Comparison of ENCODE assay signal across 17 cellular contexts in genomic region chr9:7690007-7690406, GRCh38.
DNase-seq lines count a peak whose midpoint lies in the region; ATAC-seq and TF ChIP-seq lines count a peak whose summit lies in the region.
"Had no signal": no experiment of that assay in that cellular context is flagged by ENCODE, and none has a peak within 500 bp of the region (broad histone marks: within the 10 kb centered on the region; RNA-seq: fewer than 3 reads in every experiment).

No MANE protein-coding gene starts in this region.

- no peak overlapping the region for H3K9ac ChIP-seq in endodermal cell (ENCODE audit: extremely low read depth, low read length, poor library complexity, severe bottlenecking)
- no peak overlapping the region for H3K9ac ChIP-seq in neural progenitor cell
- H3K9ac ChIP-seq: BLaER1 treated with 17β-estradiol and CSF1 and Interleukin-3, amounts not matched to agents 10 nM and 100 nM had no signal

- ATAC-seq in HG02970 (IDR thresholded peaks at IDR 0.05; ENCODE audit: low FRiP score, unreplicated experiment) (no peak), GM18867 (IDR thresholded peaks at IDR 0.05; ENCODE audit: unreplicated experiment) (no peak)
- ATAC-seq: CD8-positive, alpha-beta T cell; GM12878; GM23338; HepG2 had no signal

- H3K9me3 Mint-ChIP-seq in endodermal cell, result peaks cover 7% of the 10 kb centered on the region
- peaks cover 5% of the 10 kb centered on the region for H3K9me3 Mint-ChIP-seq in neural progenitor cell
- H3K9me3 Mint-ChIP-seq: CD8-positive, alpha-beta T cell had no signal

- H3K4me1 ChIP-seq in endodermal cell (ENCODE audit: control insufficient read depth, insufficient read depth, low read length) (peaks cover 6% of the 10 kb centered on the region), mesodermal cell (ENCODE audit: control insufficient read depth, insufficient read depth, low read length, poor library complexity, severe bottlenecking) (peaks cover 23% of the 10 kb centered on the region), neural progenitor cell (peaks cover 14% of the 10 kb centered on the region)

- H3K4me2 ChIP-seq in neural progenitor cell, result peak overlapping the region; percentile 30
- H3K4me2 ChIP-seq: BLaER1 treated with 17β-estradiol and CSF1 and Interleukin-3, amounts not matched to agents 10 nM and 100 nM; GM23338 had no signal

- no peaks in the 10 kb centered on the region for H3K36me3 ChIP-seq in endodermal cell (ENCODE audit: control insufficient read depth, insufficient read depth, low read length)
- H3K36me3 ChIP-seq in mesodermal cell (ENCODE audit: control insufficient read depth, insufficient read depth, low read length), result no peaks in the 10 kb centered on the region
- H3K36me3 ChIP-seq in neural progenitor cell, result no peaks in the 10 kb centered on the region
- H3K36me3 ChIP-seq: BLaER1 treated with 17β-estradiol and CSF1 and Interleukin-3, amounts not matched to agents 10 nM and 100 nM had no signal

- peaks cover 12% of the 10 kb centered on the region for H3K9me3 ChIP-seq in endodermal cell (ENCODE audit: control insufficient read depth, low read length)
- no peaks in the 10 kb centered on the region for H3K9me3 ChIP-seq in mesodermal cell (ENCODE audit: control insufficient read depth, low read length)
- no peaks in the 10 kb centered on the region for H3K9me3 ChIP-seq in neural progenitor cell (ENCODE audit: low read depth)
- H3K9me3 ChIP-seq: BLaER1 treated with 17β-estradiol and CSF1 and Interleukin-3, amounts not matched to agents 10 nM and 100 nM had no signal

- no peaks in the 10 kb centered on the region for H3K36me3 Mint-ChIP-seq in endodermal cell (ENCODE audit: low read depth)
- no peaks in the 10 kb centered on the region for H3K36me3 Mint-ChIP-seq in neural progenitor cell
- H3K36me3 Mint-ChIP-seq: CD8-positive, alpha-beta T cell; IgD-negative memory B cell had no signal

- no peaks in the 10 kb centered on the region for H3K79me2 ChIP-seq in neural progenitor cell (ENCODE audit: low read depth)

- no peaks in the 10 kb centered on the region for H3F3A ChIP-seq in neural progenitor cell (ENCODE audit: low read depth)

- no peak overlapping the region for H3K27ac Mint-ChIP-seq in endodermal cell
- H3K27ac Mint-ChIP-seq in neural progenitor cell, result peak overlapping the region; percentile 42
- H3K27ac Mint-ChIP-seq: B cell; CD8-positive, alpha-beta T cell; GM23338; IgD-negative memory B cell had no signal

- H3K27me3 Mint-ChIP-seq in endodermal cell (ENCODE audit: insufficient read depth), result peaks cover 28% of the 10 kb centered on the region
- no peaks in the 10 kb centered on the region for H3K27me3 Mint-ChIP-seq in neural progenitor cell (ENCODE audit: insufficient read depth, low read depth)
- H3K27me3 Mint-ChIP-seq: B cell, IgD-negative memory B cell had no signal

- no peak overlapping the region for H2AFZ ChIP-seq in neural progenitor cell (replicated peaks)
- H2AFZ ChIP-seq: GM23338 had no signal

- H3K27me3 ChIP-seq in endodermal cell (ENCODE audit: control insufficient read depth, insufficient read depth, low read length, poor library complexity, severe bottlenecking) (peaks cover 36% of the 10 kb centered on the region), neural progenitor cell (no peaks in the 10 kb centered on the region)
- H3K27me3 ChIP-seq: BLaER1 treated with 17β-estradiol and CSF1 and Interleukin-3, amounts not matched to agents 10 nM and 100 nM had no signal

- H3K4me3 ChIP-seq in endodermal cell (ENCODE audit: low read length) (no peak overlapping the region), mesodermal cell (ENCODE audit: extremely low read depth, insufficient read depth, low read length, poor library complexity, severe bottlenecking) (no peak overlapping the region), neural progenitor cell (no peak overlapping the region)
- H3K4me3 ChIP-seq: BLaER1 treated with 17β-estradiol and CSF1 and Interleukin-3, amounts not matched to agents 10 nM and 100 nM; GM12878; GM23338 had no signal

- H3K4me3 Mint-ChIP-seq in endodermal cell (no peak overlapping the region), neural progenitor cell (no peak overlapping the region)
- H3K4me3 Mint-ChIP-seq: B cell; CD8-positive, alpha-beta T cell; GM23338; IgD-negative memory B cell had no signal

- peak overlapping the region; percentile 67 for H3K27ac ChIP-seq in endodermal cell (ENCODE audit: low read depth, low read length)
- peak overlapping the region; percentile 89 for H3K27ac ChIP-seq in mesodermal cell (ENCODE audit: low read depth, low read length, severe bottlenecking)
- no peak overlapping the region for H3K27ac ChIP-seq in neural progenitor cell
- H3K27ac ChIP-seq: BLaER1 treated with 17β-estradiol and CSF1 and Interleukin-3, amounts not matched to agents 10 nM and 100 nM had no signal

- no peaks in the 10 kb centered on the region for H4K20me1 ChIP-seq in neural progenitor cell (ENCODE audit: low read depth)
- H4K20me1 ChIP-seq: BLaER1 treated with 17β-estradiol and CSF1 and Interleukin-3, amounts not matched to agents 10 nM and 100 nM had no signal

- DNase-seq in endodermal cell, result no peak
- no peak for DNase-seq in neural progenitor cell (ENCODE audit: low spot score)
- no peak for DNase-seq in activated CD4-positive, alpha-beta T cell treated with anti-CD3 and anti-CD28 coated beads for 4 hours
- DNase-seq: Calu3; CD8-positive, alpha-beta T cell; DMS79 treated with DMSO at 0.1 percent for 48 hours; GF-D8; HCEC 1CT had no signal

- peaks cover 9% of the 10 kb centered on the region for H3K4me1 Mint-ChIP-seq in endodermal cell
- H3K4me1 Mint-ChIP-seq in neural progenitor cell, result peaks cover 20% of the 10 kb centered on the region
- H3K4me1 Mint-ChIP-seq: B cell, GM23338, IgD-negative memory B cell had no signal

- no peak for TF ChIP-seq CTCF in endodermal cell (conservative IDR thresholded peaks at IDR 0.05)
- no peak for TF ChIP-seq CTCF in neural progenitor cell (IDR thresholded peaks at IDR 0.05)
